25 cellular contexts compared by ENCODE assay signal in the genomic region with DNA sequence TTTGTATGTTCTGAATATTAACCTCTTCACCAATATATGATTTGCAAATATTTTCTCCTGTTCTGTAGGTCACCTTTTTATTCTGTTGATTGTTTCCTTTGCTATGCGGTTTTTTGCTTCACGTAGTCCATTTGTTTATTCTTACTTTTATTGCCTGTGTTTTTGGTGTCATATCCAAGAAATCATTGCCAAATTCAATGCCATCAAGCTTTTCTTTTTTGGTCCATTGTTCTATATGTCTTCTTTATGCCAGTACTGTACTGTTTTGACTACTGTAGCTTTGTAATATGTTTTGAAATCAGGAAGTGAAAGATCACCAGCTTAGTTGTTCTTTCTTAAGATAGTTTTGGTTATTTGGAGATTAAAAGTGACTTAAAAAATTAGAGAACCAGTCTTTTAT. TPM values are rescaled to one million over a fixed set of nuclear protein-coding genes. Genes with fewer than 3 reads are reported as not detected.
DNase-seq lines count a peak whose midpoint lies in the region; ATAC-seq, FAIRE-seq and TF ChIP-seq lines count a peak whose summit lies in the region.
"Had no signal": no experiment of that assay in that cellular context is flagged by ENCODE, and none has a peak within 500 bp of the region (broad histone marks: within the 10 kb centered on the region; RNA-seq: fewer than 3 reads in every experiment).

No MANE protein-coding gene starts in this region.

- 0 out of 2 replicates have a peak, but pooled peaks cover 9% of the 10 kb centered on the region for H3K9me3 ChIP-seq in K562 (replicated peaks; ENCODE audit: control insufficient read depth, insufficient read depth, low read depth, low read length)
- H3K9me3 ChIP-seq: HAP-1 had no signal

- TF ChIP-seq CTCF in K562 (IDR thresholded peaks at IDR 0.05 in 2 of 3, conservative IDR thresholded peaks at IDR 0.05 in 1 of 3; ENCODE audit: insufficient read depth in 2 of 3, low read depth in 1 of 3, low read length in 3 of 3) (no peak), natural killer cell (IDR thresholded peaks at IDR 0.05) (no peak)

- 13% methylated on average over 2 of the region's 2 CpGs for WGBS in K562 (ENCODE audit: insufficient coverage, low coverage, missing lambda C conversion rate)

- H3K9ac ChIP-seq in K562 (ENCODE audit: insufficient read depth in 1 of 2, low read depth in 2 of 2, low read length in 2 of 2), result no peak overlapping the region

- no peak for DNase-seq in activated naive CD4-positive, alpha-beta T cell treated with anti-CD3 and anti-CD28 coated beads, Interleukin-2, amount 10 ng/mL, durations not matched to agents 7 days and 5 days
- DNase-seq in activated naive CD4-positive, alpha-beta T cell treated with anti-CD3 and anti-CD28 coated beads for 36 hours, result no peak
- DNase-seq in K562 (ENCODE audit: extremely low read depth in 1 of 4, low spot score in 3 of 4) (no peak), natural killer cell (no peak), NCI-H187 treated with DMSO at 0.1 percent for 48 hours (lab: John Stamatoyannopoulos, UW) (no peak)
- DNase-seq: ACHN; Calu3; DMS79 treated with DMSO at 0.1 percent for 48 hours; GF-D8; Karpas-422; NCI-H1092; NCI-H1417 treated with DMSO at 0.1 percent for 48 hours; NCI-H1930; NCI-H446; NCI-H524 treated with DMSO at 0.1 percent for 48 hours; NCI-H774; NK-92 treated with Interleukin-12 subunit alpha and Interleukin-12 subunit beta, amount 100 ng/mL, for 24 hours; Right ventricle myocardium superior; RPMI8226 had no signal

- no peak overlapping the region for H3K4me3 Mint-ChIP-seq in activated naive CD4-positive, alpha-beta T cell treated with anti-CD3 and anti-CD28 coated beads, Interleukin-2, amount 10 ng/mL, durations not matched to agents 7 days and 5 days
- no peak overlapping the region for H3K4me3 Mint-ChIP-seq in activated naive CD4-positive, alpha-beta T cell treated with anti-CD3 and anti-CD28 coated beads for 36 hours
- H3K4me3 Mint-ChIP-seq in natural killer cell, result no peak overlapping the region
- H3K4me3 Mint-ChIP-seq: GM23338 had no signal

- peaks cover 48% of the 10 kb centered on the region for H3K4me1 Mint-ChIP-seq in activated naive CD4-positive, alpha-beta T cell treated with anti-CD3 and anti-CD28 coated beads, Interleukin-2, amount 10 ng/mL, durations not matched to agents 7 days and 5 days
- peaks cover 48% of the 10 kb centered on the region for H3K4me1 Mint-ChIP-seq in activated naive CD4-positive, alpha-beta T cell treated with anti-CD3 and anti-CD28 coated beads for 36 hours (ENCODE audit: low read depth)
- peaks cover 45 to 58% of the 10 kb centered on the region in 2 donors for H3K4me1 Mint-ChIP-seq in natural killer cell

- CTCF ChIA-PET in activated naive CD4-positive, alpha-beta T cell treated with anti-CD3 and anti-CD28 coated beads, Interleukin-2, amount 10 ng/mL, durations not matched to agents 7 days and 5 days (lab: Charles Lee), result interaction anchor here (1.2 kb wide), 1 partner anchor 29 kb away, joined by 3 read pairs; no protein-coding TSS in a partner anchor
- CTCF ChIA-PET in activated naive CD4-positive, alpha-beta T cell treated with anti-CD3 and anti-CD28 coated beads for 36 hours (lab: Charles Lee), result interaction anchor here (1.2 to 1.6 kb wide), 2 partner anchors 15 to 65 kb away, joined by 3 to 4 read pairs; no protein-coding TSS in a partner anchor
- CTCF ChIA-PET in K562 (lab: Yijun Ruan, JAX; ENCODE audit: low intra/inter-chr PET ratio), result no interaction called here

- no peak overlapping the region for H3K4me2 ChIP-seq in K562 (ENCODE audit: insufficient read depth, low read length)
- H3K4me2 ChIP-seq: GM23338 had no signal

- no peak for TF ChIP-seq POLR2A in K562 (conservative IDR thresholded peaks at IDR 0.05)

- intact Hi-C loops in activated naive CD4-positive, alpha-beta T cell treated with anti-CD3 and anti-CD28 coated beads for 36 hours (cut with micrococcal nuclease), result no loop called here
- intact Hi-C loops in K562 (cut with micrococcal nuclease) (no loop called here), natural killer cell (cut with micrococcal nuclease) (loop anchor here (2.0 kb wide), 1 partner anchor 17 kb away; the partner anchor contains the start of genes DTX3L and PARP9)

- in situ Hi-C loops in K562 (cut with MboI), result no loop called here

- no peak overlapping the region for H2AFZ ChIP-seq in K562 (ENCODE audit: low read depth, low read length)
- H2AFZ ChIP-seq: GM23338 had no signal

- H3K27ac ChIP-seq in K562 (ENCODE audit: extremely low read depth, low read depth, low read length), result no peak overlapping the region
- H3K27ac ChIP-seq: 22Rv1, SJSA1 had no signal

- H4K20me1 ChIP-seq in K562 (replicated peaks; ENCODE audit: control insufficient read depth, insufficient read depth, low read length), result no peaks in the 10 kb centered on the region

- H3K9me1 ChIP-seq in K562 (ENCODE audit: control insufficient read depth, insufficient read depth, low read length), result no peaks in the 10 kb centered on the region

- POLR2A ChIA-PET in K562 (lab: Yijun Ruan, JAX), result interaction anchor here (0.7 kb wide), 1 partner anchor 19 kb away, joined by 3 read pairs; no protein-coding TSS in a partner anchor

- H3K27me3 ChIP-seq in K562 (ENCODE audit: control insufficient read depth in 2 of 2, insufficient read depth in 2 of 2, low read length in 2 of 2), result no peaks in the 10 kb centered on the region; a peak in 1 of 5 replicates

- no peaks in the 10 kb centered on the region for H3K27me3 Mint-ChIP-seq in activated naive CD4-positive, alpha-beta T cell treated with anti-CD3 and anti-CD28 coated beads, Interleukin-2, amount 10 ng/mL, durations not matched to agents 7 days and 5 days
- H3K27me3 Mint-ChIP-seq in activated naive CD4-positive, alpha-beta T cell treated with anti-CD3 and anti-CD28 coated beads for 36 hours (ENCODE audit: low read depth), result no peaks in the 10 kb centered on the region
- no peaks in the 10 kb centered on the region for H3K27me3 Mint-ChIP-seq in natural killer cell (ENCODE audit: low read depth in 2 of 2)

- H3K27ac Mint-ChIP-seq in activated naive CD4-positive, alpha-beta T cell treated with anti-CD3 and anti-CD28 coated beads, Interleukin-2, amount 10 ng/mL, durations not matched to agents 7 days and 5 days, result peak overlapping the region; percentile 19
- H3K27ac Mint-ChIP-seq in activated naive CD4-positive, alpha-beta T cell treated with anti-CD3 and anti-CD28 coated beads for 36 hours, result no peak overlapping the region
- peak overlapping the region; percentile 5 to 53 for H3K27ac Mint-ChIP-seq in natural killer cell
- H3K27ac Mint-ChIP-seq: GM23338 had no signal

- peaks cover 0 to 6% of the 10 kb centered on the region in 2 experiments; a peak in 1 of 5 replicates for H3K4me1 ChIP-seq in K562 (replicated peaks in 1 of 2; ENCODE audit: control insufficient read depth in 2 of 2, insufficient read depth in 2 of 2, low read length in 2 of 2)
- H3K4me1 ChIP-seq: HAP-1, SJSA1 had no signal

- TF ChIP-seq RAD21 in K562 (CRISPR knock-in tag; conservative IDR thresholded peaks at IDR 0.05 in 1 of 2, IDR thresholded peaks at IDR 0.05 in 1 of 2), result no peak

- H3K36me3 Mint-ChIP-seq in activated naive CD4-positive, alpha-beta T cell treated with anti-CD3 and anti-CD28 coated beads, Interleukin-2, amount 10 ng/mL, durations not matched to agents 7 days and 5 days, result peaks cover 66% of the 10 kb centered on the region
- peaks cover 26% of the 10 kb centered on the region for H3K36me3 Mint-ChIP-seq in activated naive CD4-positive, alpha-beta T cell treated with anti-CD3 and anti-CD28 coated beads for 36 hours (ENCODE audit: low read depth)
- H3K36me3 Mint-ChIP-seq in natural killer cell, result peaks cover 19% of the 10 kb centered on the region

- BruUV-seq in K562 (replicated peaks; lab: Mats Ljungman, UMichigan), result no TSS peak

- H3K79me2 ChIP-seq in K562 (ENCODE audit: control insufficient read depth, insufficient read depth, low read length), result no peaks in the 10 kb centered on the region

- FAIRE-seq in K562 (lab: Jason Lieb, UNC), result no peak

- H3K36me3 ChIP-seq in K562 (ENCODE audit: control insufficient read depth, insufficient read depth, low read length), result no peaks in the 10 kb centered on the region
- H3K36me3 ChIP-seq: HAP-1, SJSA1 had no signal

- no peak for TF ChIP-seq EP300 in K562 (IDR thresholded peaks at IDR 0.05; ENCODE audit: low read length)

- H3K9me3 Mint-ChIP-seq in activated naive CD4-positive, alpha-beta T cell treated with anti-CD3 and anti-CD28 coated beads, Interleukin-2, amount 10 ng/mL, durations not matched to agents 7 days and 5 days, result peaks cover 28% of the 10 kb centered on the region
- peaks cover 27% of the 10 kb centered on the region for H3K9me3 Mint-ChIP-seq in activated naive CD4-positive, alpha-beta T cell treated with anti-CD3 and anti-CD28 coated beads for 36 hours
- H3K9me3 Mint-ChIP-seq in natural killer cell, result peaks cover 2 to 11% of the 10 kb centered on the region in 2 donors

- H3K4me3 ChIP-seq in K562, result no peak overlapping the region
- H3K4me3 ChIP-seq: GM23338, HAP-1, SJSA1 had no signal

- ATAC-seq in K562 (no peak), natural killer cell (no peak), HG02678 (IDR thresholded peaks at IDR 0.05; ENCODE audit: unreplicated experiment) (no peak), GM21423 (IDR thresholded peaks at IDR 0.05; ENCODE audit: unreplicated experiment) (no peak)
- ATAC-seq: GM23338 had no signal

RNA-seq across cellular contexts. Expression of gene PARP15, which starts 4.2 kb away (rescaled TPM):
- total RNA-seq in activated naive CD4-positive, alpha-beta T cell treated with anti-CD3 and anti-CD28 coated beads for 36 hours, result 1 to 10 TPM; 3.6 to 5.1 TPM
- 0.51 and 2.6 TPM in 2 replicates for total RNA-seq in K562 (2011; cell fraction: chromatin; rRNA removed; ENCODE audit: low replicate concordance)
- total RNA-seq in K562 (2011; cell fraction: nucleolus; rRNA removed), result 0.50 and 1.3 TPM in 2 replicates
- total RNA-seq in K562 (2011; cell fraction: nucleoplasm; rRNA removed), result 0.99 and 1.8 TPM in 2 replicates
- 0.05 and 0.08 TPM in 2 replicates for total RNA-seq in K562 (2014; rRNA removed)
- total RNA-seq in K562 (2014; rRNA removed; fragmentation: Illumina TruSeq; extraction: Trizol), result 0.11 and 0.45 TPM in 2 replicates
- 0.19 and 0.40 TPM in 2 replicates for total RNA-seq in K562 (2015; rRNA removed; fragmentation: Illumina TruSeq; extraction: Trizol)
- 0.38 and 0.45 TPM in 2 replicates for total RNA-seq in K562 (2021)
- 0.22 TPM in 1 of 2 replicates, not detected in the other for polyA plus RNA-seq in K562 (2011; rRNA removed)
- polyA plus RNA-seq in K562 (2011; cell fraction: cytosol; rRNA removed), result 0.12 TPM in 1 of 2 replicates, not detected in the other
- polyA plus RNA-seq in K562 (2011; cell fraction: nucleus; rRNA removed), result 0.03 and 0.44 TPM in 2 replicates
- polyA plus RNA-seq in K562 (2012), result 0.30 and 0.42 TPM in 2 replicates
- polyA plus RNA-seq in K562 (2014; fragmentation: Illumina TruSeq; extraction: Trizol), result 0.18 and 0.29 TPM in 2 replicates
- under 1 TPM; 0.08 to 0.10 TPM for polyA plus RNA-seq in K562 (2014; fragmentation: Nextera tagmentation; extraction: Ambion mirVana)
- polyA plus RNA-seq in K562 (2014; rRNA removed), result 0.13 and 0.61 TPM in 2 replicates
- polyA minus RNA-seq in K562 (2011; rRNA and poly(A)+ RNA removed), result 0.12 and 0.14 TPM in 2 replicates
- polyA minus RNA-seq in K562 (2011; cell fraction: cytosol; rRNA and poly(A)+ RNA removed), result not detected in 2 replicates
- polyA minus RNA-seq in K562 (2011; cell fraction: nucleus; rRNA and poly(A)+ RNA removed), result 0.13 TPM in 1 of 2 replicates, not detected in the other
- 100 to 1,000 TPM; 164 to 199 (median 198) TPM for total RNA-seq in natural killer cell
- total RNA-seq: SJSA1 had no signal

RNA-seq across cellular contexts. Expression of gene DTX3L, which starts 17.5 kb away (rescaled TPM):
- 10 to 100 TPM; 22.3 to 24.5 TPM for total RNA-seq in activated naive CD4-positive, alpha-beta T cell treated with anti-CD3 and anti-CD28 coated beads for 36 hours
- 1.5 and 5.0 TPM in 2 replicates for total RNA-seq in K562 (2011; cell fraction: chromatin; rRNA removed; ENCODE audit: low replicate concordance)
- 1.2 TPM in 2 replicates for total RNA-seq in K562 (2011; cell fraction: nucleolus; rRNA removed)
- total RNA-seq in K562 (2011; cell fraction: nucleoplasm; rRNA removed), result 2.9 and 4.2 TPM in 2 replicates
- 3.0 and 4.1 TPM in 2 replicates for total RNA-seq in K562 (2014; rRNA removed)
- 6.0 and 7.0 TPM in 2 replicates for total RNA-seq in K562 (2014; rRNA removed; fragmentation: Illumina TruSeq; extraction: Trizol)
- total RNA-seq in K562 (2015; rRNA removed; fragmentation: Illumina TruSeq; extraction: Trizol), result 6.0 and 6.5 TPM in 2 replicates
- total RNA-seq in K562 (2021), result 6.2 and 6.6 TPM in 2 replicates
- polyA plus RNA-seq in K562 (2011; rRNA removed), result 1.0 and 2.3 TPM in 2 replicates
- 0.97 and 1.0 TPM in 2 replicates for polyA plus RNA-seq in K562 (2011; cell fraction: cytosol; rRNA removed)
- 0.59 and 0.94 TPM in 2 replicates for polyA plus RNA-seq in K562 (2011; cell fraction: nucleus; rRNA removed)
- 3.8 and 6.1 TPM in 2 replicates for polyA plus RNA-seq in K562 (2012)
- 4.9 and 6.0 TPM in 2 replicates for polyA plus RNA-seq in K562 (2014; fragmentation: Illumina TruSeq; extraction: Trizol)
- polyA plus RNA-seq in K562 (2014; fragmentation: Nextera tagmentation; extraction: Ambion mirVana), result 1 to 10 TPM; 2.3 to 2.5 TPM
- polyA plus RNA-seq in K562 (2014; rRNA removed), result 3.0 and 3.4 TPM in 2 replicates
- polyA minus RNA-seq in K562 (2011; rRNA and poly(A)+ RNA removed), result 2.0 and 2.8 TPM in 2 replicates
- polyA minus RNA-seq in K562 (2011; cell fraction: cytosol; rRNA and poly(A)+ RNA removed), result 1.9 and 2.5 TPM in 2 replicates
- polyA minus RNA-seq in K562 (2011; cell fraction: nucleus; rRNA and poly(A)+ RNA removed), result 0.54 and 0.56 TPM in 2 replicates
- 10 to 100 TPM; 40.8 to 61.0 (median 51.8) TPM for total RNA-seq in natural killer cell

RNA-seq across cellular contexts. Expression of gene PARP9, which starts 17.5 kb away (rescaled TPM):
- total RNA-seq in activated naive CD4-positive, alpha-beta T cell treated with anti-CD3 and anti-CD28 coated beads for 36 hours, result 10 to 100 TPM; 20.4 to 21.1 TPM
- 2.4 and 4.9 TPM in 2 replicates for total RNA-seq in K562 (2011; cell fraction: chromatin; rRNA removed; ENCODE audit: low replicate concordance)
- 1.1 and 1.2 TPM in 2 replicates for total RNA-seq in K562 (2011; cell fraction: nucleolus; rRNA removed)
- total RNA-seq in K562 (2011; cell fraction: nucleoplasm; rRNA removed), result 1.7 and 3.3 TPM in 2 replicates
- total RNA-seq in K562 (2014; rRNA removed) (2.7 and 2.8 TPM in 2 replicates), K562 (2014; rRNA removed; fragmentation: Illumina TruSeq; extraction: Trizol) (3.1 and 3.9 TPM in 2 replicates), K562 (2015; rRNA removed; fragmentation: Illumina TruSeq; extraction: Trizol) (3.8 TPM in 2 replicates), K562 (2021) (3.1 and 3.4 TPM in 2 replicates), natural killer cell (10 to 100 TPM; 23.8 to 41.1 (median 38.5) TPM)
- polyA plus RNA-seq in K562 (2011; rRNA removed) (1.5 and 3.9 TPM in 2 replicates), K562 (2014; fragmentation: Illumina TruSeq; extraction: Trizol) (4.4 and 4.8 TPM in 2 replicates), K562 (2014; fragmentation: Nextera tagmentation; extraction: Ambion mirVana) (1 to 10 TPM; 2.1 to 3.2 TPM), K562 (2014; rRNA removed) (3.5 and 3.8 TPM in 2 replicates)
- polyA plus RNA-seq in K562 (2011; cell fraction: cytosol; rRNA removed), result 1.2 and 1.8 TPM in 2 replicates
- polyA plus RNA-seq in K562 (2011; cell fraction: nucleus; rRNA removed), result 1.4 and 2.3 TPM in 2 replicates
- 2.9 and 4.9 TPM in 2 replicates for polyA plus RNA-seq in K562 (2012)
- 1.5 and 2.4 TPM in 2 replicates for polyA minus RNA-seq in K562 (2011; rRNA and poly(A)+ RNA removed)
- polyA minus RNA-seq in K562 (2011; cell fraction: cytosol; rRNA and poly(A)+ RNA removed), result 0.46 and 0.76 TPM in 2 replicates
- polyA minus RNA-seq in K562 (2011; cell fraction: nucleus; rRNA and poly(A)+ RNA removed), result 0.44 and 0.54 TPM in 2 replicates

Comparison
In these comparisons a context has a peak if more than half of its experiments do, and no peak if none do; other contexts are left out.
1. RNA of gene PARP15, which starts 4.2 kb away (total RNA-seq): 164 to 199 TPM in natural killer cell; 3.6 to 5.1 TPM in activated naive CD4-positive, alpha-beta T cell treated with anti-CD3 and anti-CD28 coated beads for 36 hours and 0.05 to 2.6 TPM in K562; every median in the first group is over 10 times any median in the second.